10 cellular contexts compared by ENCODE assay signal in genomic region chr15:96324192-96324895, GRCh38. TPM values are rescaled to one million over a fixed set of nuclear protein-coding genes. Genes with fewer than 3 reads are reported as not detected.
DNase-seq lines count a peak whose midpoint lies in the region; ATAC-seq and TF ChIP-seq lines count a peak whose summit lies in the region.
"Had no signal": no experiment of that assay in that cellular context is flagged by ENCODE, and none has a peak within 500 bp of the region (broad histone marks: within the 10 kb centered on the region; RNA-seq: fewer than 3 reads in every experiment).

No MANE protein-coding gene starts in this region.

- peaks cover 3% of the 10 kb centered on the region for H3K36me3 Mint-ChIP-seq in nephron progenitor cell (ENCODE audit: low read depth)
- peaks cover 6% of the 10 kb centered on the region for H3K36me3 Mint-ChIP-seq in T-helper 17 cell (ENCODE audit: low read depth)

- ATAC-seq in heart left ventricle, result no peak
- no peak for ATAC-seq in Right ventricle myocardium inferior
- ATAC-seq in T-helper 17 cell, result no peak

- no peaks in the 10 kb centered on the region for H3K9me3 Mint-ChIP-seq in nephron progenitor cell

- intact Hi-C loops in heart left ventricle (cut with DNase I) (loop anchor here in 5 of 10 donors (10.0 kb wide), 8 partner anchors 160 to 1300 kb away; no protein-coding TSS in a partner anchor), Right ventricle myocardium inferior (cut with DNase I) (loop anchor here (2.0 kb wide), 1 partner anchor 482 kb away; no protein-coding TSS in a partner anchor), vagina (cut with DNase I) (loop anchor here (10.0 kb wide), 3 partner anchors 480 to 1300 kb away; no protein-coding TSS in a partner anchor)

- WGBS in heart left ventricle, 4 donors, result 26 to 34% (median 30%) methylated on average over 12 of the region's 12 CpGs

- H3K4me3 Mint-ChIP-seq in nephron progenitor cell, result peak overlapping the region; percentile 99
- no peak overlapping the region for H3K4me3 Mint-ChIP-seq in T-helper 17 cell

- TF ChIP-seq POLR2A in heart left ventricle (IDR thresholded peaks at IDR 0.05) (no peak), vagina (IDR thresholded peaks at IDR 0.05) (peak in 1 of 2 donors; percentile 6)

- TF ChIP-seq CTCF in heart left ventricle (IDR thresholded peaks at IDR 0.05) (no peak), fibroblast of mammary gland (conservative IDR thresholded peaks at IDR 0.05; ENCODE audit: control insufficient read depth, insufficient read depth, low read depth, low read length) (no peak), nephron progenitor cell (IDR thresholded peaks at IDR 0.05) (no peak), vagina (IDR thresholded peaks at IDR 0.05) (no peak), BE2C (IDR thresholded peaks at IDR 0.05; ENCODE audit: low read depth, low read length) (no peak)

- peak overlapping the region in 10 of 12 donors; percentile 12 to 91 (median 78) for H3K4me3 ChIP-seq in heart left ventricle
- peak overlapping the region; percentile 5 for H3K4me3 ChIP-seq in fibroblast of mammary gland (ENCODE audit: control insufficient read depth, low read depth, low read length)
- peak overlapping the region; percentile 64 to 71 for H3K4me3 ChIP-seq in vagina
- H3K4me3 ChIP-seq in BE2C (ENCODE audit: low read depth, low read length), result no peak overlapping the region

- peaks cover 3 to 98% (median 60%) of the 10 kb centered on the region in 9 donors for H3K27me3 ChIP-seq in heart left ventricle
- H3K27me3 ChIP-seq in vagina, result no peaks in the 10 kb centered on the region
- peaks cover 77% of the 10 kb centered on the region for H3K27me3 ChIP-seq in BE2C

- H3K27ac Mint-ChIP-seq in nephron progenitor cell (peak overlapping the region; percentile 96), T-helper 17 cell (no peak overlapping the region)

- H3K9me3 ChIP-seq in heart left ventricle (no peaks in the 10 kb centered on the region), vagina (no peaks in the 10 kb centered on the region), T-helper 17 cell (ENCODE audit: control insufficient read depth, low read length, poor library complexity, severe bottlenecking) (no peaks in the 10 kb centered on the region), BE2C (no peaks in the 10 kb centered on the region)

- H3K27me3 Mint-ChIP-seq in nephron progenitor cell (ENCODE audit: low read depth, poor library complexity), result peaks cover 40% of the 10 kb centered on the region
- peaks cover 73% of the 10 kb centered on the region for H3K27me3 Mint-ChIP-seq in T-helper 17 cell

- peak overlapping the region; percentile 66 to 90 (median 82) for H3K27ac ChIP-seq in heart left ventricle
- peak overlapping the region; percentile 94 for H3K27ac ChIP-seq in vagina

- H3K36me3 ChIP-seq in heart left ventricle (no peaks in the 10 kb centered on the region), vagina (no peaks in the 10 kb centered on the region), BE2C (no peaks in the 10 kb centered on the region)

- no peak for DNase-seq in heart left ventricle
- DNase-seq in Right ventricle myocardium inferior (ENCODE audit: missing footprints), result no peak
- DNase-seq in fibroblast of mammary gland (ENCODE audit: low read depth), result peak; percentile 63
- no peak for DNase-seq in nephron progenitor cell
- DNase-seq in vagina (ENCODE audit: extremely low spot score in 2 of 2), result no peak
- DNase-seq in NCI-H1092 (lab: John Stamatoyannopoulos, UW), result no peak
- DNase-seq in T-helper 17 cell, result no peak
- DNase-seq in BE2C, result no peak
- DNase-seq: activated CD4-positive, alpha-beta T cell treated with anti-CD3 and anti-CD28 coated beads, Interleukin-2, amount 50 U/mL, for 1 hour; MV-4-11 had no signal

- H3K4me1 Mint-ChIP-seq in nephron progenitor cell (peaks cover 77% of the 10 kb centered on the region), T-helper 17 cell (peaks cover 5% of the 10 kb centered on the region)

- peaks cover 0 to 25% (median 5%) of the 10 kb centered on the region in 12 donors for H3K4me1 ChIP-seq in heart left ventricle
- H3K4me1 ChIP-seq in vagina, result peaks cover 27% of the 10 kb centered on the region
- H3K4me1 ChIP-seq in BE2C, result peaks cover 3% of the 10 kb centered on the region; the same call in 1 of the 2 replicates

RNA-seq across cellular contexts. Expression of gene NR2F2, which starts 6.2 kb away (rescaled TPM):
- total RNA-seq in heart left ventricle (10 to 100 TPM; 11.9 to 22.4 (median 16.5) TPM), Right ventricle myocardium inferior (14.2 TPM), vagina (39.8 TPM), T-helper 17 cell (not detected)
- 10 to 100 TPM; 11.8 to 16.1 TPM for polyA plus RNA-seq in heart left ventricle
- polyA plus RNA-seq in BE2C (2012; ENCODE audit: insufficient read depth, insufficient read length, low read depth), result 82.4 TPM

Comparison
In these comparisons a context has a peak if more than half of its experiments do, and no peak if none do; other contexts are left out.
1. RNA of gene NR2F2, which starts 6.2 kb away (total RNA-seq): 39.8 TPM in vagina (single experiment), 11.9 to 22.4 TPM in heart left ventricle and 14.2 TPM in Right ventricle myocardium inferior (single experiment); not detected in T-helper 17 cell; every median in the first group is over 10 times any median in the second.